ENCODE assay signal across 1 cellular context in genomic region chr17:44199553-44200477, GRCh38.
TF ChIP-seq lines count a peak whose summit lies in the region.

A gene with protein sequence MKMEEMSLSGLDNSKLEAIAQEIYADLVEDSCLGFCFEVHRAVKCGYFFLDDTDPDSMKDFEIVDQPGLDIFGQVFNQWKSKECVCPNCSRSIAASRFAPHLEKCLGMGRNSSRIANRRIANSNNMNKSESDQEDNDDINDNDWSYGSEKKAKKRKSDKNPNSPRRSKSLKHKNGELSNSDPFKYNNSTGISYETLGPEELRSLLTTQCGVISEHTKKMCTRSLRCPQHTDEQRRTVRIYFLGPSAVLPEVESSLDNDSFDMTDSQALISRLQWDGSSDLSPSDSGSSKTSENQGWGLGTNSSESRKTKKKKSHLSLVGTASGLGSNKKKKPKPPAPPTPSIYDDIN (minus strand): TSS chr17:44199884. CDS start chr17:44198070, 1,814 bp downstream.

TF ChIP-seq in HepG2, 621 proteins besides CTCF, POLR2A, EP300 and RAD21 (continued from another document and continues in another):
- TF ChIP-seq ZBTB10 (CRISPR knock-in tag; IDR thresholded peaks at IDR 0.05; ENCODE audit: borderline replicate concordance) (peak; percentile 61; the same call in 1 of the 2 replicates), ZNF441 (CRISPR knock-in tag; IDR thresholded peaks at IDR 0.05; ENCODE audit: borderline replicate concordance) (no peak), JDP2 (CRISPR knock-in tag; IDR thresholded peaks at IDR 0.05; ENCODE audit: borderline replicate concordance) (no peak), TRAFD1 (CRISPR knock-in tag; IDR thresholded peaks at IDR 0.05; ENCODE audit: borderline replicate concordance) (no peak), ZNF567 (CRISPR knock-in tag; IDR thresholded peaks at IDR 0.05; ENCODE audit: borderline replicate concordance) (no peak), ZC3H4 (CRISPR knock-in tag; IDR thresholded peaks at IDR 0.05; ENCODE audit: borderline replicate concordance) (peak; percentile 40; the same call in 1 of the 2 replicates), ZBTB39 (CRISPR knock-in tag; IDR thresholded peaks at IDR 0.05) (no peak), ZNF644 (CRISPR knock-in tag; IDR thresholded peaks at IDR 0.05; ENCODE audit: low read depth) (no peak), ONECUT2 (CRISPR knock-in tag; IDR thresholded peaks at IDR 0.05) (no peak), PRPF4 (IDR thresholded peaks at IDR 0.05; ENCODE audit: low read depth, low read length, poor library complexity, severe bottlenecking) (no peak), ZNF574 (CRISPR knock-in tag; IDR thresholded peaks at IDR 0.05) (peak; percentile 78), ZNF891 (CRISPR knock-in tag; IDR thresholded peaks at IDR 0.05) (no peak), KDM4B (CRISPR knock-in tag; IDR thresholded peaks at IDR 0.05) (peak; percentile 56; the same call in 1 of the 2 replicates), SALL1 (CRISPR knock-in tag; IDR thresholded peaks at IDR 0.05) (no peak; the same call in 1 of the 2 replicates), CC2D1A (CRISPR knock-in tag; IDR thresholded peaks at IDR 0.05) (no peak), NCOA5 (CRISPR knock-in tag; IDR thresholded peaks at IDR 0.05) (no peak), HOXA3 (CRISPR knock-in tag; IDR thresholded peaks at IDR 0.05) (peak; percentile 68; the same call in 1 of the 2 replicates)
- TF ChIP-seq, protein P1, sequence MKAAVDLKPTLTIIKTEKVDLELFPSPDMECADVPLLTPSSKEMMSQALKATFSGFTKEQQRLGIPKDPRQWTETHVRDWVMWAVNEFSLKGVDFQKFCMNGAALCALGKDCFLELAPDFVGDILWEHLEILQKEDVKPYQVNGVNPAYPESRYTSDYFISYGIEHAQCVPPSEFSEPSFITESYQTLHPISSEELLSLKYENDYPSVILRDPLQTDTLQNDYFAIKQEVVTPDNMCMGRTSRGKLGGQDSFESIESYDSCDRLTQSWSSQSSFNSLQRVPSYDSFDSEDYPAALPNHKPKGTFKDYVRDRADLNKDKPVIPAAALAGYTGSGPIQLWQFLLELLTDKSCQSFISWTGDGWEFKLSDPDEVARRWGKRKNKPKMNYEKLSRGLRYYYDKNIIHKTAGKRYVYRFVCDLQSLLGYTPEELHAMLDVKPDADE (CRISPR knock-in tag; IDR thresholded peaks at IDR 0.05), result peak; percentile 76; the same call in 1 of the 2 replicates
- TF ChIP-seq, protein P2, sequence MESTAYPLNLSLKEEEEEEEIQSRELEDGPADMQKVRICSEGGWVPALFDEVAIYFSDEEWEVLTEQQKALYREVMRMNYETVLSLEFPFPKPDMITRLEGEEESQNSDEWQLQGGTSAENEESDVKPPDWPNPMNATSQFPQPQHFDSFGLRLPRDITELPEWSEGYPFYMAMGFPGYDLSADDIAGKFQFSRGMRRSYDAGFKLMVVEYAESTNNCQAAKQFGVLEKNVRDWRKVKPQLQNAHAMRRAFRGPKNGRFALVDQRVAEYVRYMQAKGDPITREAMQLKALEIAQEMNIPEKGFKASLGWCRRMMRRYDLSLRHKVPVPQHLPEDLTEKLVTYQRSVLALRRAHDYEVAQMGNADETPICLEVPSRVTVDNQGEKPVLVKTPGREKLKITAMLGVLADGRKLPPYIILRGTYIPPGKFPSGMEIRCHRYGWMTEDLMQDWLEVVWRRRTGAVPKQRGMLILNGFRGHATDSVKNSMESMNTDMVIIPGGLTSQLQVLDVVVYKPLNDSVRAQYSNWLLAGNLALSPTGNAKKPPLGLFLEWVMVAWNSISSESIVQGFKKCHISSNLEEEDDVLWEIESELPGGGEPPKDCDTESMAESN (CRISPR knock-in tag; conservative IDR thresholded peaks at IDR 0.05), result 0 out of 2 replicates have a peak, but pooled peaks have one; percentile 7
- TF ChIP-seq, protein P3, sequence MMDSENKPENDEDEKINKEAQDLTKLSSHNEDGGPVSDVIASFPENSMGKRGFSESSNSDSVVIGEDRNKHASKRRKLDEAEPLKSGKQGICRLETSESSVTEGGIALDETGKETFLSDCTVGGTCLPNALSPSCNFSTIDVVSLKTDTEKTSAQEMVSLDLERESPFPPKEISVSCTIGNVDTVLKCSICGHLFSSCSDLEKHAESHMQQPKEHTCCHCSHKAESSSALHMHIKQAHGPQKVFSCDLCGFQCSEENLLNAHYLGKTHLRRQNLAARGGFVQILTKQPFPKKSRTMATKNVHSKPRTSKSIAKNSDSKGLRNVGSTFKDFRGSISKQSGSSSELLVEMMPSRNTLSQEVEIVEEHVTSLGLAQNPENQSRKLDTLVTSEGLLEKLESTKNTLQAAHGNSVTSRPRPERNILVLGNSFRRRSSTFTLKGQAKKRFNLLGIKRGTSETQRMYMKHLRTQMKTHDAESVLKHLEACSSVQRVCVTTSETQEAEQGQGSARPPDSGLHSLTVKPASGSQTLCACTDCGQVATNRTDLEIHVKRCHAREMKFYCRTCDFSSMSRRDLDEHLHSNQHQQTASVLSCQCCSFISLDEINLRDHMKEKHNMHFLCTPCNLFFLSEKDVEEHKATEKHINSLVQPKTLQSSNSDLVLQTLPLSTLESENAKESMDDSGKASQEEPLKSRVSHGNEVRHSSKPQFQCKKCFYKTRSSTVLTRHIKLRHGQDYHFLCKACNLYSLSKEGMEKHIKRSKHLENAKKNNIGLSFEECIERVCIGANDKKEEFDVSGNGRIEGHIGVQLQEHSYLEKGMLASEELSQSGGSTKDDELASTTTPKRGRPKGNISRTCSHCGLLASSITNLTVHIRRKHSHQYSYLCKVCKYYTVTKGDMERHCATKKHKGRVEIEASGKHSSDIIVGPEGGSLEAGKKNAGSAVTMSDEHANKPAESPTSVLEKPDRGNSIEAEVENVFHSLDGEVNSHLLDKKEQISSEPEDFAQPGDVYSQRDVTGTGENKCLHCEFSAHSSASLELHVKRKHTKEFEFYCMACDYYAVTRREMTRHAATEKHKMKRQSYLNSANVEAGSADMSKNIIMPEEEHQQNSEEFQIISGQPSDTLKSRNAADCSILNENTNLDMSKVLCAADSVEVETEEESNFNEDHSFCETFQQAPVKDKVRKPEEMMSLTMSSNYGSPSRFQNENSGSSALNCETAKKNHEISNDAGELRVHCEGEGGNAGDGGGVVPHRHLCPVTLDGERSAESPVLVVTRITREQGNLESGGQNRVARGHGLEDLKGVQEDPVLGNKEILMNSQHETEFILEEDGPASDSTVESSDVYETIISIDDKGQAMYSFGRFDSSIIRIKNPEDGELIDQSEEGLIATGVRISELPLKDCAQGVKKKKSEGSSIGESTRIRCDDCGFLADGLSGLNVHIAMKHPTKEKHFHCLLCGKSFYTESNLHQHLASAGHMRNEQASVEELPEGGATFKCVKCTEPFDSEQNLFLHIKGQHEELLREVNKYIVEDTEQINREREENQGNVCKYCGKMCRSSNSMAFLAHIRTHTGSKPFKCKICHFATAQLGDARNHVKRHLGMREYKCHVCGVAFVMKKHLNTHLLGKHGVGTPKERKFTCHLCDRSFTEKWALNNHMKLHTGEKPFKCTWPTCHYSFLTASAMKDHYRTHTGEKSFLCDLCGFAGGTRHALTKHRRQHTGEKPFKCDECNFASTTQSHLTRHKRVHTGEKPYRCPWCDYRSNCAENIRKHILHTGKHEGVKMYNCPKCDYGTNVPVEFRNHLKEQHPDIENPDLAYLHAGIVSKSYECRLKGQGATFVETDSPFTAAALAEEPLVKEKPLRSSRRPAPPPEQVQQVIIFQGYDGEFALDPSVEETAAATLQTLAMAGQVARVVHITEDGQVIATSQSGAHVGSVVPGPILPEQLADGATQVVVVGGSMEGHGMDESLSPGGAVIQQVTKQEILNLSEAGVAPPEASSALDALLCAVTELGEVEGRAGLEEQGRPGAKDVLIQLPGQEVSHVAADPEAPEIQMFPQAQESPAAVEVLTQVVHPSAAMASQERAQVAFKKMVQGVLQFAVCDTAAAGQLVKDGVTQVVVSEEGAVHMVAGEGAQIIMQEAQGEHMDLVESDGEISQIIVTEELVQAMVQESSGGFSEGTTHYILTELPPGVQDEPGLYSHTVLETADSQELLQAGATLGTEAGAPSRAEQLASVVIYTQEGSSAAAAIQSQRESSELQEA (CRISPR knock-in tag; IDR thresholded peaks at IDR 0.05; ENCODE audit: not compliant biosample characterization), result no peak
- TF ChIP-seq, protein P4, sequence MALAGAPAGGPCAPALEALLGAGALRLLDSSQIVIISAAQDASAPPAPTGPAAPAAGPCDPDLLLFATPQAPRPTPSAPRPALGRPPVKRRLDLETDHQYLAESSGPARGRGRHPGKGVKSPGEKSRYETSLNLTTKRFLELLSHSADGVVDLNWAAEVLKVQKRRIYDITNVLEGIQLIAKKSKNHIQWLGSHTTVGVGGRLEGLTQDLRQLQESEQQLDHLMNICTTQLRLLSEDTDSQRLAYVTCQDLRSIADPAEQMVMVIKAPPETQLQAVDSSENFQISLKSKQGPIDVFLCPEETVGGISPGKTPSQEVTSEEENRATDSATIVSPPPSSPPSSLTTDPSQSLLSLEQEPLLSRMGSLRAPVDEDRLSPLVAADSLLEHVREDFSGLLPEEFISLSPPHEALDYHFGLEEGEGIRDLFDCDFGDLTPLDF (CRISPR knock-in tag; IDR thresholded peaks at IDR 0.05), result 0 out of 2 replicates have a peak, but pooled peaks have one; percentile 18
- TF ChIP-seq, protein P5, sequence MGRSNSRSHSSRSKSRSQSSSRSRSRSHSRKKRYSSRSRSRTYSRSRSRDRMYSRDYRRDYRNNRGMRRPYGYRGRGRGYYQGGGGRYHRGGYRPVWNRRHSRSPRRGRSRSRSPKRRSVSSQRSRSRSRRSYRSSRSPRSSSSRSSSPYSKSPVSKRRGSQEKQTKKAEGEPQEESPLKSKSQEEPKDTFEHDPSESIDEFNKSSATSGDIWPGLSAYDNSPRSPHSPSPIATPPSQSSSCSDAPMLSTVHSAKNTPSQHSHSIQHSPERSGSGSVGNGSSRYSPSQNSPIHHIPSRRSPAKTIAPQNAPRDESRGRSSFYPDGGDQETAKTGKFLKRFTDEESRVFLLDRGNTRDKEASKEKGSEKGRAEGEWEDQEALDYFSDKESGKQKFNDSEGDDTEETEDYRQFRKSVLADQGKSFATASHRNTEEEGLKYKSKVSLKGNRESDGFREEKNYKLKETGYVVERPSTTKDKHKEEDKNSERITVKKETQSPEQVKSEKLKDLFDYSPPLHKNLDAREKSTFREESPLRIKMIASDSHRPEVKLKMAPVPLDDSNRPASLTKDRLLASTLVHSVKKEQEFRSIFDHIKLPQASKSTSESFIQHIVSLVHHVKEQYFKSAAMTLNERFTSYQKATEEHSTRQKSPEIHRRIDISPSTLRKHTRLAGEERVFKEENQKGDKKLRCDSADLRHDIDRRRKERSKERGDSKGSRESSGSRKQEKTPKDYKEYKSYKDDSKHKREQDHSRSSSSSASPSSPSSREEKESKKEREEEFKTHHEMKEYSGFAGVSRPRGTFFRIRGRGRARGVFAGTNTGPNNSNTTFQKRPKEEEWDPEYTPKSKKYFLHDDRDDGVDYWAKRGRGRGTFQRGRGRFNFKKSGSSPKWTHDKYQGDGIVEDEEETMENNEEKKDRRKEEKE (IDR thresholded peaks at IDR 0.05), result no peak
